23 cellular contexts compared by ENCODE assay signal in genomic region chr3:110933786-110934415, GRCh38.
DNase-seq lines count a peak whose midpoint lies in the region; ATAC-seq and TF ChIP-seq lines count a peak whose summit lies in the region.
"Had no signal": no experiment of that assay in that cellular context is flagged by ENCODE, and none has a peak within 500 bp of the region (broad histone marks: within the 10 kb centered on the region; RNA-seq: fewer than 3 reads in every experiment).

No MANE protein-coding gene starts in this region.

- H3K9me3 ChIP-seq in GM23248 (ENCODE audit: low read depth) (no peaks in the 10 kb centered on the region), adipocyte (ENCODE audit: control insufficient read depth, low read length) (no peaks in the 10 kb centered on the region), fibroblast of lung (ENCODE audit: control insufficient read depth, insufficient read depth, low read depth, low read length) (no peaks in the 10 kb centered on the region), vagina (no peaks in the 10 kb centered on the region)
- H3K9me3 ChIP-seq: thyroid gland had no signal

- intact Hi-C loops in vagina (cut with DNase I), result no loop called here

- H3K4me1 ChIP-seq in GM23248 (ENCODE audit: insufficient read depth) (peaks cover 19% of the 10 kb centered on the region; the same call in 1 of the 2 replicates), adipocyte (ENCODE audit: control insufficient read depth, insufficient read depth, low read length) (no peaks in the 10 kb centered on the region), fibroblast of lung (ENCODE audit: control insufficient read depth, extremely low read depth, insufficient read depth, low read length) (no peaks in the 10 kb centered on the region), vagina (no peaks in the 10 kb centered on the region)
- H3K4me1 ChIP-seq: thyroid gland had no signal

- H3K9me2 ChIP-seq in GM23248 (ENCODE audit: insufficient read depth), result no peaks in the 10 kb centered on the region

- H3K36me3 ChIP-seq in GM23248 (ENCODE audit: low read depth) (no peaks in the 10 kb centered on the region), adipocyte (ENCODE audit: control insufficient read depth, insufficient read depth, low read length, severe bottlenecking) (no peaks in the 10 kb centered on the region), fibroblast of lung (ENCODE audit: control insufficient read depth, insufficient read depth, low read length) (no peaks in the 10 kb centered on the region), vagina (no peaks in the 10 kb centered on the region)
- H3K36me3 ChIP-seq: thyroid gland had no signal

- H3K4me2 ChIP-seq in GM23248 (ENCODE audit: unreplicated experiment) (no peak overlapping the region), fibroblast of lung (ENCODE audit: extremely low read depth, insufficient read depth, low read length) (no peak overlapping the region)
- H3K4me2 ChIP-seq: KMS-11 had no signal

- H3K4me3 ChIP-seq in GM23248 (no peak overlapping the region), adipocyte (ENCODE audit: low read length) (no peak overlapping the region), fibroblast of lung (replicated peaks in 1 of 4; ENCODE audit: control extremely low read depth in 1 of 4, insufficient read depth in 1 of 4, low read depth in 3 of 4, low read length in 4 of 4) (no peak overlapping the region), vagina (no peak overlapping the region)
- H3K4me3 ChIP-seq: SK-N-MC, thyroid gland had no signal

- H2AFZ ChIP-seq in GM23248 (no peak overlapping the region), fibroblast of lung (ENCODE audit: low read length) (no peak overlapping the region)

- in situ Hi-C loops in GM23248 (cut with MboI), result no loop called here
- in situ Hi-C loops in GM13976 (cut with MboI; ENCODE audit: low sequenced_read_pairs, unreplicated experiment), result no loop called here

- H3K27ac ChIP-seq in GM23248, result no peak overlapping the region
- no peak overlapping the region for H3K27ac ChIP-seq in fibroblast of lung (ENCODE audit: insufficient read depth, low read length)
- no peak overlapping the region for H3K27ac ChIP-seq in vagina
- H3K27ac ChIP-seq: KMS-11, SK-N-MC, thyroid gland had no signal

- TF ChIP-seq CTCF in fibroblast of lung (conservative IDR thresholded peaks at IDR 0.05 in 1 of 2, IDR thresholded peaks at IDR 0.05 in 1 of 2; ENCODE audit: low read depth in 1 of 2, low read length in 2 of 2), result no peak
- no peak for TF ChIP-seq CTCF in GM13976 (IDR thresholded peaks at IDR 0.05; ENCODE audit: borderline replicate concordance, control extremely low read depth, extremely low read depth, insufficient read depth, missing control alignments)
- TF ChIP-seq CTCF in vagina (IDR thresholded peaks at IDR 0.05), result no peak

- no peaks in the 10 kb centered on the region for H3K79me2 ChIP-seq in GM23248 (ENCODE audit: insufficient read depth)
- H3K79me2 ChIP-seq in fibroblast of lung (ENCODE audit: control insufficient read depth, insufficient read depth, low read length), result no peaks in the 10 kb centered on the region

- DNase-seq in GM23248 (peak; percentile 48), adipocyte (ENCODE audit: low read depth) (peak; percentile 52), fibroblast of lung (ENCODE audit: low read depth in 2 of 2) (peak; percentile 25 to 44), NOMO-1 (lab: John Stamatoyannopoulos, UW; ENCODE audit: unreplicated experiment in 2 of 2) (no peak), GM13976 (ENCODE audit: low spot score) (no peak), vagina (ENCODE audit: extremely low spot score in 2 of 2) (no peak)
- DNase-seq: activated CD4-positive, alpha-beta T cell treated with anti-CD3 and anti-CD28 coated beads for 48 hours; activated gamma-delta T cell treated with Interleukin-2 at 50 U/mL for 16 hours; activated T-cell treated with anti-CD3 and anti-CD28 coated beads, Interleukin-2, amount 50 U/mL, for 24 hours; dermis blood vessel endothelial cell; DMS79 treated with DMSO at 0.1 percent for 48 hours; foreskin melanocyte; left cardiac atrium; NCI-H1694 treated with DMSO at 0.1 percent for 48 hours; NCI-H2171; NCI-H524; RPMI8226; stimulated activated naive CD8-positive, alpha-beta T cell treated with anti-CD3 and anti-CD28 coated beads, Interleukin-15, amount 100 ng/mL, for 72 hours; thyroid gland had no signal

- H3K9ac ChIP-seq in GM23248 (no peak overlapping the region), adipocyte (ENCODE audit: low read length) (no peak overlapping the region), fibroblast of lung (ENCODE audit: insufficient read depth, low read length) (no peak overlapping the region)
- H3K9ac ChIP-seq: KMS-11 had no signal

- H4K20me1 ChIP-seq in GM23248 (ENCODE audit: insufficient read depth) (no peaks in the 10 kb centered on the region), fibroblast of lung (ENCODE audit: control insufficient read depth, extremely low read depth, insufficient read depth, low read length) (no peaks in the 10 kb centered on the region)

- WGBS in GM23248 (ENCODE audit: low coverage in 1 of 2, low lambda C conversion rate in 2 of 2, missing lambda C conversion rate in 2 of 2), 2 experiments, result 41 to 43% methylated on average over 4 of the region's 4 CpGs

- peaks cover 14% of the 10 kb centered on the region; the same call in 1 of the 2 replicates for H3F3A ChIP-seq in GM23248 (ENCODE audit: insufficient read depth)

- no peak for TF ChIP-seq POLR2A in vagina (IDR thresholded peaks at IDR 0.05)

- no peaks in the 10 kb centered on the region for H3K27me3 ChIP-seq in GM23248 (replicated peaks; ENCODE audit: insufficient read depth)
- no peaks in the 10 kb centered on the region for H3K27me3 ChIP-seq in adipocyte (replicated peaks; ENCODE audit: control insufficient read depth, insufficient read depth, low read length)
- no peaks in the 10 kb centered on the region for H3K27me3 ChIP-seq in fibroblast of lung (ENCODE audit: control insufficient read depth, insufficient read depth, low read length)
- no peaks in the 10 kb centered on the region for H3K27me3 ChIP-seq in vagina
- H3K27me3 ChIP-seq: thyroid gland had no signal

- no peak for ATAC-seq in HG02970 (IDR thresholded peaks at IDR 0.05; ENCODE audit: low FRiP score, unreplicated experiment)
- ATAC-seq: left cardiac atrium; sciatic nerve; stimulated activated naive CD8-positive, alpha-beta T cell treated with anti-CD3 and anti-CD28 coated beads, Interleukin-15, amount 100 ng/mL, for 72 hours had no signal

Comparison
In these comparisons a context has a peak if more than half of its experiments do, and no peak if none do; other contexts are left out.
1. DNase-seq: peak in GM23248 (single experiment), adipocyte (single experiment) and fibroblast of lung (2 of 2); none in NOMO-1 (0 of 2), GM13976 (single experiment) and vagina (0 of 2).